In the genomic region with DNA sequence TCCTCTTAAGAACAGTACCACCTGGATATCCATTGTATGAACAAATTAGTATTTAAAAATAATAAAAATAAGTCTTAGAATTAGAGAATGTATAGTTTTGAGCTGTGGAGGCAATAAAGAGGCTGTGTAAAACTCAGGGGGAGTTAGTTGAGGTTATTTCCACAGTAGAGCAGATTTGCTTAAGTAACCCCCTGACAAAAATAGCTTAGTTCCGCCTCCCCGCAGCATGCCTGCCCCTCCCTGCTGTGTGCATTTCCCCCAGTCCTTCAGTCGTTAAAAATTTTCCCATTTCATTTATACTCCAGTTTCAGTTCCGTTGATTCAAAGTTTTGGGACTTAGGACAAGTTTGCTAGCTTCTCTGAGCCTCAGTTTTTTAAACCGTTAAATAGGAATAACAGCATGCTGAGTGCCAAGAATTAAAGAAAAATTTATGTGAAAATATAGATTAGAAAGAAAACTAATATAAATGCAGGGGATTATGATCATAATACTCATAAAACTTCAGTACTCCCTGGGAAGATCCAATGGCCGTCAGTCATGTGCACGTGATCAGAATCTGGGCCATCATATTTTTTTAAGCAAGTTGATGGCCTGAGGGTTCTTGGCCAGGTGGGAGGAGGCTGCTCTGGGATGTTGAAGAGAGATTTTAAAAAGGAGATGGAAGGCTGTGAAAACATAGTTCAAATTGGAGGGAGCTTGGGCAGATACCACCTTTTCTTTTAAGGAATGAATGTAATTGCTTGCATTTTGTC, we compare ENCODE assay signal across 1 cellular context.
TF ChIP-seq lines count a peak whose summit lies in the region.

No MANE protein-coding gene starts in this region.

TF ChIP-seq in GM12878, 131 proteins besides CTCF, POLR2A, EP300 and RAD21 (continued from another document and continues in another):
- TF ChIP-seq SUPT20H (IDR thresholded peaks at IDR 0.05; ENCODE audit: borderline replicate concordance, control insufficient read depth, low read depth, low read length) (no peak), RUNX3 (IDR thresholded peaks at IDR 0.05; ENCODE audit: low read length) (peak; percentile 75), ZBED1 (IDR thresholded peaks at IDR 0.05; ENCODE audit: borderline replicate concordance) (0 out of 2 replicates have a peak, but pooled peaks have one; percentile 18), PML (IDR thresholded peaks at IDR 0.05; ENCODE audit: low read length) (no peak; the same call in 1 of the 2 replicates), IKZF1 (conservative IDR thresholded peaks at IDR 0.05) (peak; percentile 80), BACH1 (IDR thresholded peaks at IDR 0.05; ENCODE audit: borderline replicate concordance) (no peak), STAT3 (IDR thresholded peaks at IDR 0.05; ENCODE audit: low read depth, low read length) (no peak), TCF7 (IDR thresholded peaks at IDR 0.05; ENCODE audit: borderline replicate concordance) (no peak), MEF2A (IDR thresholded peaks at IDR 0.05; ENCODE audit: insufficient read depth, low read depth, low read length) (peak; percentile 93), ATF3 (IDR thresholded peaks at IDR 0.05; ENCODE audit: borderline replicate concordance, extremely low read depth, low read depth, low read length) (no peak), CHD2 (IDR thresholded peaks at IDR 0.05; ENCODE audit: borderline replicate concordance, low read depth, low read length) (0 out of 2 replicates have a peak, but pooled peaks have one; percentile 53), ATF7 (IDR thresholded peaks at IDR 0.05; ENCODE audit: low read depth) (0 out of 2 replicates have a peak, but pooled peaks have one; percentile 62), ZZZ3 (IDR thresholded peaks at IDR 0.05; ENCODE audit: control insufficient read depth, insufficient read length, low read depth) (no peak), MTA2 (IDR thresholded peaks at IDR 0.05; ENCODE audit: low read depth) (peak; percentile 58; the same call in 1 of the 2 replicates), ZBTB33 (IDR thresholded peaks at IDR 0.05) (no peak), CREM (IDR thresholded peaks at IDR 0.05; ENCODE audit: low read depth) (peak; percentile 35; the same call in 1 of the 2 replicates), GABPA (IDR thresholded peaks at IDR 0.05; ENCODE audit: low read depth) (0 out of 2 replicates have a peak, but pooled peaks have one; percentile 18), SMAD5 (IDR thresholded peaks at IDR 0.05; ENCODE audit: low read depth) (no peak), RFX5 (IDR thresholded peaks at IDR 0.05; ENCODE audit: low read depth, low read length) (no peak), ETV6 (conservative IDR thresholded peaks at IDR 0.05 in 1 of 2, IDR thresholded peaks at IDR 0.05 in 1 of 2; ENCODE audit: borderline replicate concordance in 1 of 2, low read depth in 1 of 2) (peak in 1 of 2 experiments; percentile 67; a peak in 1 of 4 replicates), HSF1 (IDR thresholded peaks at IDR 0.05; ENCODE audit: low read depth, low read length) (no peak), SMC3 (IDR thresholded peaks at IDR 0.05; ENCODE audit: borderline replicate concordance, low read length) (no peak; the same call in 1 of the 2 replicates), FOXM1 (IDR thresholded peaks at IDR 0.05; ENCODE audit: low read depth, low read length) (peak; percentile 79; the same call in 1 of the 2 replicates), SPI1 (IDR thresholded peaks at IDR 0.05; ENCODE audit: borderline replicate concordance, insufficient read depth, low read depth, low read length) (peak; percentile 79), SP1 (IDR thresholded peaks at IDR 0.05; ENCODE audit: low read depth, low read length) (no peak), IKZF2 (IDR thresholded peaks at IDR 0.05) (peak; percentile 84 to 86), PAX5 (IDR thresholded peaks at IDR 0.05; ENCODE audit: borderline replicate concordance, low read depth, low read length) (peak; percentile 43; the same call in 1 of the 2 replicates), DPF2 (IDR thresholded peaks at IDR 0.05) (peak; percentile 66; the same call in 1 of the 2 replicates), RAD51 (IDR thresholded peaks at IDR 0.05) (peak; percentile 76)
- TF ChIP-seq, protein P1, sequence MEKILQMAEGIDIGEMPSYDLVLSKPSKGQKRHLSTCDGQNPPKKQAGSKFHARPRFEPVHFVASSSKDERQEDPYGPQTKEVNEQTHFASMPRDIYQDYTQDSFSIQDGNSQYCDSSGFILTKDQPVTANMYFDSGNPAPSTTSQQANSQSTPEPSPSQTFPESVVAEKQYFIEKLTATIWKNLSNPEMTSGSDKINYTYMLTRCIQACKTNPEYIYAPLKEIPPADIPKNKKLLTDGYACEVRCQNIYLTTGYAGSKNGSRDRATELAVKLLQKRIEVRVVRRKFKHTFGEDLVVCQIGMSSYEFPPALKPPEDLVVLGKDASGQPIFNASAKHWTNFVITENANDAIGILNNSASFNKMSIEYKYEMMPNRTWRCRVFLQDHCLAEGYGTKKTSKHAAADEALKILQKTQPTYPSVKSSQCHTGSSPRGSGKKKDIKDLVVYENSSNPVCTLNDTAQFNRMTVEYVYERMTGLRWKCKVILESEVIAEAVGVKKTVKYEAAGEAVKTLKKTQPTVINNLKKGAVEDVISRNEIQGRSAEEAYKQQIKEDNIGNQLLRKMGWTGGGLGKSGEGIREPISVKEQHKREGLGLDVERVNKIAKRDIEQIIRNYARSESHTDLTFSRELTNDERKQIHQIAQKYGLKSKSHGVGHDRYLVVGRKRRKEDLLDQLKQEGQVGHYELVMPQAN (conservative IDR thresholded peaks at IDR 0.05): no peak
- TF ChIP-seq, protein P2, sequence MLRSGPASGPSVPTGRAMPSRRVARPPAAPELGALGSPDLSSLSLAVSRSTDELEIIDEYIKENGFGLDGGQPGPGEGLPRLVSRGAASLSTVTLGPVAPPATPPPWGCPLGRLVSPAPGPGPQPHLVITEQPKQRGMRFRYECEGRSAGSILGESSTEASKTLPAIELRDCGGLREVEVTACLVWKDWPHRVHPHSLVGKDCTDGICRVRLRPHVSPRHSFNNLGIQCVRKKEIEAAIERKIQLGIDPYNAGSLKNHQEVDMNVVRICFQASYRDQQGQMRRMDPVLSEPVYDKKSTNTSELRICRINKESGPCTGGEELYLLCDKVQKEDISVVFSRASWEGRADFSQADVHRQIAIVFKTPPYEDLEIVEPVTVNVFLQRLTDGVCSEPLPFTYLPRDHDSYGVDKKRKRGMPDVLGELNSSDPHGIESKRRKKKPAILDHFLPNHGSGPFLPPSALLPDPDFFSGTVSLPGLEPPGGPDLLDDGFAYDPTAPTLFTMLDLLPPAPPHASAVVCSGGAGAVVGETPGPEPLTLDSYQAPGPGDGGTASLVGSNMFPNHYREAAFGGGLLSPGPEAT (IDR thresholded peaks at IDR 0.05; ENCODE audit: low read depth): peak; percentile 81
- TF ChIP-seq, protein P3, sequence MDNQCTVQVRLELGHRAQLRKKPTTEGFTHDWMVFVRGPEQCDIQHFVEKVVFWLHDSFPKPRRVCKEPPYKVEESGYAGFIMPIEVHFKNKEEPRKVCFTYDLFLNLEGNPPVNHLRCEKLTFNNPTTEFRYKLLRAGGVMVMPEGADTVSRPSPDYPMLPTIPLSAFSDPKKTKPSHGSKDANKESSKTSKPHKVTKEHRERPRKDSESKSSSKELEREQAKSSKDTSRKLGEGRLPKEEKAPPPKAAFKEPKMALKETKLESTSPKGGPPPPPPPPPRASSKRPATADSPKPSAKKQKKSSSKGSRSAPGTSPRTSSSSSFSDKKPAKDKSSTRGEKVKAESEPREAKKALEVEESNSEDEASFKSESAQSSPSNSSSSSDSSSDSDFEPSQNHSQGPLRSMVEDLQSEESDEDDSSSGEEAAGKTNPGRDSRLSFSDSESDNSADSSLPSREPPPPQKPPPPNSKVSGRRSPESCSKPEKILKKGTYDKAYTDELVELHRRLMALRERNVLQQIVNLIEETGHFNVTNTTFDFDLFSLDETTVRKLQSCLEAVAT (IDR thresholded peaks at IDR 0.05): no peak
- TF ChIP-seq, protein P4, sequence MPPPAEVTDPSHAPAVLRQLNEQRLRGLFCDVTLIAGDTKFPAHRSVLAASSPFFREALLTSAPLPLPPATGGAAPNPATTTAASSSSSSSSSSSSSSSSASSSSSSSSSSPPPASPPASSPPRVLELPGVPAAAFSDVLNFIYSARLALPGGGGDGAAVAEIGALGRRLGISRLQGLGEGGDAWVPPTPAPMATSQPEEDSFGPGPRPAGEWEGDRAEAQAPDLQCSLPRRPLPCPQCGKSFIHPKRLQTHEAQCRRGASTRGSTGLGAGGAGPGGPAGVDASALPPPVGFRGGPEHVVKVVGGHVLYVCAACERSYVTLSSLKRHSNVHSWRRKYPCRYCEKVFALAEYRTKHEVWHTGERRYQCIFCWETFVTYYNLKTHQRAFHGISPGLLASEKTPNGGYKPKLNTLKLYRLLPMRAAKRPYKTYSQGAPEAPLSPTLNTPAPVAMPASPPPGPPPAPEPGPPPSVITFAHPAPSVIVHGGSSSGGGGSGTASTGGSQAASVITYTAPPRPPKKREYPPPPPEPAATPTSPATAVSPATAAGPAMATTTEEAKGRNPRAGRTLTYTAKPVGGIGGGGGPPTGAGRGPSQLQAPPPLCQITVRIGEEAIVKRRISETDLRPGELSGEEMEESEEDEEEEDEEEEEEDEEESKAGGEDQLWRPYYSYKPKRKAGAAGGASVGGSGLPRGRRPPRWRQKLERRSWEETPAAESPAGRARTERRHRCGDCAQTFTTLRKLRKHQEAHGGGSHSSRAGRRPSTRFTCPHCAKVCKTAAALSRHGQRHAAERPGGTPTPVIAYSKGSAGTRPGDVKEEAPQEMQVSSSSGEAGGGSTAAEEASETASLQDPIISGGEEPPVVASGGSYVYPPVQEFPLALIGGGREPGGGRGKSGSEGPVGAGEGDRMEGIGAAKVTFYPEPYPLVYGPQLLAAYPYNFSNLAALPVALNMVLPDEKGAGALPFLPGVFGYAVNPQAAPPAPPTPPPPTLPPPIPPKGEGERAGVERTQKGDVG (CRISPR knock-in tag; IDR thresholded peaks at IDR 0.05): no peak
- TF ChIP-seq, protein P5, sequence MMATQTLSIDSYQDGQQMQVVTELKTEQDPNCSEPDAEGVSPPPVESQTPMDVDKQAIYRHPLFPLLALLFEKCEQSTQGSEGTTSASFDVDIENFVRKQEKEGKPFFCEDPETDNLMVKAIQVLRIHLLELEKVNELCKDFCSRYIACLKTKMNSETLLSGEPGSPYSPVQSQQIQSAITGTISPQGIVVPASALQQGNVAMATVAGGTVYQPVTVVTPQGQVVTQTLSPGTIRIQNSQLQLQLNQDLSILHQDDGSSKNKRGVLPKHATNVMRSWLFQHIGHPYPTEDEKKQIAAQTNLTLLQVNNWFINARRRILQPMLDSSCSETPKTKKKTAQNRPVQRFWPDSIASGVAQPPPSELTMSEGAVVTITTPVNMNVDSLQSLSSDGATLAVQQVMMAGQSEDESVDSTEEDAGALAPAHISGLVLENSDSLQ (IDR thresholded peaks at IDR 0.05): peak; percentile 85
- TF ChIP-seq, protein P6, sequence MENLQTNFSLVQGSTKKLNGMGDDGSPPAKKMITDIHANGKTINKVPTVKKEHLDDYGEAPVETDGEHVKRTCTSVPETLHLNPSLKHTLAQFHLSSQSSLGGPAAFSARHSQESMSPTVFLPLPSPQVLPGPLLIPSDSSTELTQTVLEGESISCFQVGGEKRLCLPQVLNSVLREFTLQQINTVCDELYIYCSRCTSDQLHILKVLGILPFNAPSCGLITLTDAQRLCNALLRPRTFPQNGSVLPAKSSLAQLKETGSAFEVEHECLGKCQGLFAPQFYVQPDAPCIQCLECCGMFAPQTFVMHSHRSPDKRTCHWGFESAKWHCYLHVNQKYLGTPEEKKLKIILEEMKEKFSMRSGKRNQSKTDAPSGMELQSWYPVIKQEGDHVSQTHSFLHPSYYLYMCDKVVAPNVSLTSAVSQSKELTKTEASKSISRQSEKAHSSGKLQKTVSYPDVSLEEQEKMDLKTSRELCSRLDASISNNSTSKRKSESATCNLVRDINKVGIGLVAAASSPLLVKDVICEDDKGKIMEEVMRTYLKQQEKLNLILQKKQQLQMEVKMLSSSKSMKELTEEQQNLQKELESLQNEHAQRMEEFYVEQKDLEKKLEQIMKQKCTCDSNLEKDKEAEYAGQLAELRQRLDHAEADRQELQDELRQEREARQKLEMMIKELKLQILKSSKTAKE (IDR thresholded peaks at IDR 0.05; ENCODE audit: low read depth, poor library complexity, severe bottlenecking): peak; percentile 50
- TF ChIP-seq, protein P7, sequence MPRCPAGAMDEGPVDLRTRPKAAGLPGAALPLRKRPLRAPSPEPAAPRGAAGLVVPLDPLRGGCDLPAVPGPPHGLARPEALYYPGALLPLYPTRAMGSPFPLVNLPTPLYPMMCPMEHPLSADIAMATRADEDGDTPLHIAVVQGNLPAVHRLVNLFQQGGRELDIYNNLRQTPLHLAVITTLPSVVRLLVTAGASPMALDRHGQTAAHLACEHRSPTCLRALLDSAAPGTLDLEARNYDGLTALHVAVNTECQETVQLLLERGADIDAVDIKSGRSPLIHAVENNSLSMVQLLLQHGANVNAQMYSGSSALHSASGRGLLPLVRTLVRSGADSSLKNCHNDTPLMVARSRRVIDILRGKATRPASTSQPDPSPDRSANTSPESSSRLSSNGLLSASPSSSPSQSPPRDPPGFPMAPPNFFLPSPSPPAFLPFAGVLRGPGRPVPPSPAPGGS (IDR thresholded peaks at IDR 0.05; ENCODE audit: borderline replicate concordance, insufficient read depth, low read depth, low read length, poor library complexity, severe bottlenecking): peak; percentile 67
